ENCODE assay signal across 28 cellular contexts in the genomic region with DNA sequence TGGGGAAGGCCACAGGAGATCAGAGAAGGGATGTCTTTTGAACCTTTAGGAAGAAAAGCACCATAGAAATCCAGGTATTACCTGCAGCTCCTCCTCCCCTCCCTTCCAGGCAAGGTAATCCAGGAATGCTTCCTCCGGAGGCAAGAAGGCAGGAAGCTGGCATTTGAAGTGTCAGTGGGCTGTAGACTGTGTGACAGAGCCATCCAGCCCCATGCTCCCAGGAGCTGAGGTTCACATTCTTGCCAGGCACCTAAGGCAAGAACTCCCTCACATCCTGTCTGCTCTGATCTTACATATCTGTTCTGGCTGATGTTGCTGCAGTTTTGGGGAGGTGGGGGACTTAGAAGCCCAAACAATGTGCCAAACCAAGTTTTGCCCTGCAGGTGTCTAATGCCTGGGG. TPM values are rescaled to one million over a fixed set of nuclear protein-coding genes. Genes with fewer than 3 reads are reported as not detected.
A peak's percentile ranks its signal among the peaks of the same experiment; 100 is the strongest.
DNase-seq lines count a peak whose midpoint lies in the region; ATAC-seq, FAIRE-seq and TF ChIP-seq lines count a peak whose summit lies in the region.
"Had no signal": no experiment of that assay in that cellular context is flagged by ENCODE, and none has a peak within 500 bp of the region (broad histone marks: within the 10 kb centered on the region; RNA-seq: fewer than 3 reads in every experiment).

No MANE protein-coding gene starts in this region.

- H3K79me2 ChIP-seq in HepG2 (ENCODE audit: insufficient read depth, low read length) = no peaks in the 10 kb centered on the region

- no peak overlapping the region for H3K27ac Mint-ChIP-seq in WTC11
- H3K27ac Mint-ChIP-seq: activated CD8-positive, alpha-beta memory T cell treated with anti-CD3 and anti-CD28 coated beads, Interleukin-2, amount 10 ng/mL, durations not matched to agents 7 days and 5 days; IgD-negative memory B cell; naive B cell had no signal

- no peaks in the 10 kb centered on the region for H3K9me3 Mint-ChIP-seq in WTC11
- H3K9me3 Mint-ChIP-seq: IgD-negative memory B cell, naive B cell had no signal

- peaks cover 5% of the 10 kb centered on the region; the same call in 1 of the 2 replicates for H3K4me1 Mint-ChIP-seq in WTC11
- H3K4me1 Mint-ChIP-seq: IgD-negative memory B cell had no signal

- POLR2A ChIA-PET in WTC11 (lab: Charles Lee) (no interaction called here), HepG2 (lab: Yijun Ruan, JAX) (no interaction called here)

- TF ChIP-seq EP300 in HepG2 (IDR thresholded peaks at IDR 0.05; ENCODE audit: low read depth in 2 of 2, low read length in 2 of 2) (no peak), HepG2 (CRISPR knock-in tag; IDR thresholded peaks at IDR 0.05; ENCODE audit: borderline replicate concordance) (no peak), upper lobe of left lung (IDR thresholded peaks at IDR 0.05) (no peak)

- WGBS in HepG2 (ENCODE audit: low lambda C conversion rate) = no CpG with 5 or more reads among the region's 1 CpG
- WGBS in upper lobe of left lung, 2 donors = 62 to 78% methylated on average over 1 of the region's 1 CpG

- no peaks in the 10 kb centered on the region for H3K27me3 ChIP-seq in cardiac muscle cell
- H3K27me3 ChIP-seq in HepG2 (ENCODE audit: control insufficient read depth in 1 of 2, insufficient read depth in 2 of 2, low read length in 2 of 2) = peaks cover 2 to 7% of the 10 kb centered on the region in 2 experiments; a peak in 3 of 5 replicates
- H3K27me3 ChIP-seq in upper lobe of left lung = no peaks in the 10 kb centered on the region
- H3K27me3 ChIP-seq: SJCRH30 had no signal

- TF ChIP-seq CTCF in cardiac muscle cell (IDR thresholded peaks at IDR 0.05; ENCODE audit: low read depth, low read length) (no peak), WTC11 (IDR thresholded peaks at IDR 0.05) (no peak), HepG2 (CRISPR knock-in tag; IDR thresholded peaks at IDR 0.05) (no peak), upper lobe of left lung (IDR thresholded peaks at IDR 0.05) (no peak)

- DNase-seq in cardiac muscle cell (ENCODE audit: low read depth in 1 of 2, low spot score in 1 of 2) (no peak), Right ventricle myocardium inferior (ENCODE audit: missing footprints) (no peak), WTC11 (ENCODE audit: low spot score) (no peak), HepG2 (ENCODE audit: low spot score) (no peak), upper lobe of left lung (no peak), NCI-H1092 treated with DMSO at 0.1 percent for 48 hours (lab: John Stamatoyannopoulos, UW) (no peak), occipital lobe (lab: John Stamatoyannopoulos, UW) (no peak), NCI-H510A (lab: John Stamatoyannopoulos, UW) (no peak)
- DNase-seq: activated CD8-positive, alpha-beta memory T cell treated with anti-CD3 and anti-CD28 coated beads, Interleukin-2, amount 10 ng/mL, durations not matched to agents 7 days and 5 days; activated naive CD4-positive, alpha-beta T cell treated with Interleukin-2 at 50 U/mL for 16 hours; activated T-cell treated with anti-CD3 and anti-CD28 coated beads, Interleukin-2, amount 50 U/mL, for 48 hours; amygdala; DMS79 treated with DMSO at 0.1 percent for 48 hours; GDM1; midbrain; naive B cell; NCI-H82; SJCRH30; stimulated activated CD4-positive, alpha-beta T cell treated with anti-CD3 and anti-CD28 coated beads, Interleukin-4, amount 100 ng/mL, for 4 hours; T-helper 1 cell had no signal

- no peak for TF ChIP-seq RAD21 in HepG2 (CRISPR knock-in tag; IDR thresholded peaks at IDR 0.05)

- CTCF ChIA-PET in WTC11 (lab: Charles Lee) = interaction anchor here (1.1 to 3.2 kb wide), 3 partner anchors 19 to 46 kb away, joined by 4 to 21 read pairs (median 7); no protein-coding TSS in a partner anchor
- CTCF ChIA-PET in HepG2 (lab: Yijun Ruan, JAX; ENCODE audit: low intra/inter-chr PET ratio, low total read pairs) = no interaction called here

- H3K4me3 ChIP-seq in cardiac muscle cell (no peak overlapping the region), HepG2 (replicated peaks in 1 of 3; ENCODE audit: insufficient read depth in 1 of 3, low read depth in 2 of 3, low read length in 3 of 3) (no peak overlapping the region), upper lobe of left lung (no peak overlapping the region)
- H3K4me3 ChIP-seq: HAP-1, psoas muscle, SJCRH30 had no signal

- intact Hi-C loops in Right ventricle myocardium inferior (cut with DNase I) = no loop called here
- intact Hi-C loops in HepG2 (cut with micrococcal nuclease; ENCODE audit: unreplicated experiment) = loop anchor here (2.0 kb wide), 1 partner anchor 19 kb away; no protein-coding TSS in a partner anchor

- no peak overlapping the region for H3K4me3 Mint-ChIP-seq in WTC11
- H3K4me3 Mint-ChIP-seq: activated CD8-positive, alpha-beta memory T cell treated with anti-CD3 and anti-CD28 coated beads, Interleukin-2, amount 10 ng/mL, durations not matched to agents 7 days and 5 days; IgD-negative memory B cell; naive B cell had no signal

- H3K36me3 ChIP-seq in cardiac muscle cell (no peaks in the 10 kb centered on the region), HepG2 (replicated peaks in 1 of 2; ENCODE audit: control insufficient read depth in 1 of 2, insufficient read depth in 2 of 2, low read length in 2 of 2) (no peaks in the 10 kb centered on the region), upper lobe of left lung (no peaks in the 10 kb centered on the region)
- H3K36me3 ChIP-seq: HAP-1, SJCRH30 had no signal

- H3K4me1 ChIP-seq in cardiac muscle cell (ENCODE audit: low read depth) (peaks cover 44% of the 10 kb centered on the region), HepG2 (ENCODE audit: insufficient read depth, low read length) (peaks cover 32% of the 10 kb centered on the region), upper lobe of left lung (peaks cover 10 to 26% (median 16%) of the 10 kb centered on the region in 4 donors)
- H3K4me1 ChIP-seq: HAP-1 had no signal

- H3K9me3 ChIP-seq in cardiac muscle cell (ENCODE audit: low read depth) (no peaks in the 10 kb centered on the region), HepG2 (ENCODE audit: low read length) (no peaks in the 10 kb centered on the region), upper lobe of left lung (no peaks in the 10 kb centered on the region)
- H3K9me3 ChIP-seq: HAP-1, psoas muscle, SJCRH30 had no signal

- no peak overlapping the region for H3K4me2 ChIP-seq in HepG2 (ENCODE audit: low read depth, low read length)

- FAIRE-seq in HepG2 (lab: Jason Lieb, UNC) = no peak
- FAIRE-seq: bronchial epithelial cell, colon, endothelial cell of umbilical vein had no signal

- no peaks in the 10 kb centered on the region for H4K20me1 ChIP-seq in HepG2 (ENCODE audit: insufficient read depth, low read length)

- no peak overlapping the region for H2AFZ ChIP-seq in HepG2 (ENCODE audit: low read length)

- no peak for TF ChIP-seq POLR2A in HepG2 (IDR thresholded peaks at IDR 0.05; ENCODE audit: insufficient read depth in 1 of 2, low read depth in 2 of 2, low read length in 2 of 2)
- no peak for TF ChIP-seq POLR2A in upper lobe of left lung (IDR thresholded peaks at IDR 0.05)

- no peaks in the 10 kb centered on the region for H3K36me3 Mint-ChIP-seq in WTC11
- H3K36me3 Mint-ChIP-seq: activated CD8-positive, alpha-beta memory T cell treated with anti-CD3 and anti-CD28 coated beads, Interleukin-2, amount 10 ng/mL, durations not matched to agents 7 days and 5 days; IgD-negative memory B cell had no signal

- H3K27ac ChIP-seq in cardiac muscle cell = peak overlapping the region; percentile 77
- no peak overlapping the region for H3K27ac ChIP-seq in HepG2 (ENCODE audit: extremely low read length, insufficient read depth, low read length)
- H3K27ac ChIP-seq in upper lobe of left lung = peak overlapping the region in 3 of 4 donors; percentile 34 to 76 (median 58)
- H3K27ac ChIP-seq: psoas muscle, SJCRH30 had no signal

- H3K9ac ChIP-seq in HepG2 (ENCODE audit: insufficient read depth, low read depth, low read length) = no peak overlapping the region

- in situ Hi-C loops in HepG2 (cut with HindIII; ENCODE audit: extremely low pct_ligation_motif_present, low pct_unique_long_range_greater_than_20kb) = no loop called here

- no peak for ATAC-seq in Right ventricle myocardium inferior
- peak; percentile 52 for ATAC-seq in WTC11
- peak; percentile 19; the same call in 2 of the 3 replicates for ATAC-seq in HepG2
- no peak for ATAC-seq in upper lobe of left lung (ENCODE audit: low FRiP score in 2 of 2)
- ATAC-seq: activated CD8-positive, alpha-beta memory T cell treated with anti-CD3 and anti-CD28 coated beads, Interleukin-2, amount 10 ng/mL, durations not matched to agents 7 days and 5 days had no signal

- BruUV-seq in HepG2 (replicated peaks; lab: Mats Ljungman, UMichigan) = no TSS peak

- peaks cover 15% of the 10 kb centered on the region for H3K27me3 Mint-ChIP-seq in WTC11 (ENCODE audit: low read depth)

RNA-seq across cellular contexts. Expression of gene SCUBE3, which starts 27.8 kb away (rescaled TPM):
- total RNA-seq in cardiac muscle cell (74.9 and 78.7 TPM in 2 replicates), Right ventricle myocardium inferior (10.3 TPM), WTC11 (2021) (1.6 to 2.1 TPM (median 1.8 TPM) in 3 replicates), HepG2 (2016; rRNA removed; fragmentation: Illumina TruSeq; extraction: Trizol) (not detected in 2 replicates), upper lobe of left lung (1 to 10 TPM in 2 of 6 donors, under 1 TPM in 4; under 0.01 to 1.2 (median 0.48) TPM), occipital lobe (1.7 TPM)
- polyA plus RNA-seq in cardiac muscle cell (78.2 and 81.8 TPM in 2 replicates), HepG2 (2011; rRNA removed) (not detected in 2 replicates)
- not detected in 2 replicates for total RNA-seq in HepG2 (2016; cell fraction: cytosol; rRNA removed; fragmentation: Illumina TruSeq; extraction: Trizol; ENCODE audit: low read depth)
- not detected in 2 replicates for total RNA-seq in HepG2 (2016; cell fraction: insoluble cytoplasmic fraction; rRNA removed; fragmentation: Illumina TruSeq; extraction: Trizol)
- total RNA-seq in HepG2 (2016; cell fraction: membrane; rRNA removed; fragmentation: Illumina TruSeq; extraction: Trizol) = not detected in 2 replicates
- not detected in 2 replicates for total RNA-seq in HepG2 (2016; cell fraction: nucleus; rRNA removed; fragmentation: Illumina TruSeq; extraction: Trizol)
- not detected in 2 replicates for polyA plus RNA-seq in HepG2 (2011; cell fraction: cytosol; rRNA removed)
- polyA plus RNA-seq in HepG2 (2011; cell fraction: nucleus; rRNA removed) = not detected in 2 replicates
- 0.05 and 0.09 TPM in 2 replicates for polyA plus RNA-seq in HepG2 (2012)
- not detected in 2 replicates for polyA plus RNA-seq in HepG2 (2016; cell fraction: cytosol; fragmentation: Illumina TruSeq; extraction: Trizol; ENCODE audit: low read depth)
- polyA plus RNA-seq in HepG2 (2016; cell fraction: insoluble cytoplasmic fraction; fragmentation: Illumina TruSeq; extraction: Trizol; ENCODE audit: low read depth) = not detected in 2 replicates
- polyA plus RNA-seq in HepG2 (2016; cell fraction: membrane; fragmentation: Illumina TruSeq; extraction: Trizol; ENCODE audit: low read depth) = not detected in 2 replicates
- polyA plus RNA-seq in HepG2 (2016; cell fraction: nucleus; fragmentation: Illumina TruSeq; extraction: Trizol; ENCODE audit: insufficient read depth, low read depth) = not detected in 2 replicates
- not detected in 2 replicates for polyA minus RNA-seq in HepG2 (2011; rRNA and poly(A)+ RNA removed; ENCODE audit: low replicate concordance)
- polyA minus RNA-seq in HepG2 (2011; cell fraction: cytosol; rRNA and poly(A)+ RNA removed) = not detected in 2 replicates
- not detected in 2 replicates for polyA minus RNA-seq in HepG2 (2011; cell fraction: nucleus; rRNA and poly(A)+ RNA removed)
- total RNA-seq: bronchial epithelial cell had no signal

RNA-seq across cellular contexts. Expression of gene TCP11, which starts 44.8 kb away (rescaled TPM):
- total RNA-seq in cardiac muscle cell (0.27 TPM in 1 of 2 replicates, not detected in the other), Right ventricle myocardium inferior (not detected), WTC11 (2021) (not detected in 3 replicates), HepG2 (2016; rRNA removed; fragmentation: Illumina TruSeq; extraction: Trizol) (not detected in 2 replicates), upper lobe of left lung (under 1 TPM in 3 of 6 donors, not detected in 3; 0.30 to 0.89 (median 0.46) TPM), occipital lobe (0.31 TPM)
- polyA plus RNA-seq in cardiac muscle cell (0.54 TPM in 1 of 2 replicates, not detected in the other), HepG2 (2011; rRNA removed) (0.04 TPM in 1 of 2 replicates, not detected in the other)
- total RNA-seq in HepG2 (2016; cell fraction: cytosol; rRNA removed; fragmentation: Illumina TruSeq; extraction: Trizol; ENCODE audit: low read depth) = not detected in 2 replicates
- not detected in 2 replicates for total RNA-seq in HepG2 (2016; cell fraction: insoluble cytoplasmic fraction; rRNA removed; fragmentation: Illumina TruSeq; extraction: Trizol)
- total RNA-seq in HepG2 (2016; cell fraction: membrane; rRNA removed; fragmentation: Illumina TruSeq; extraction: Trizol) = not detected in 2 replicates
- total RNA-seq in HepG2 (2016; cell fraction: nucleus; rRNA removed; fragmentation: Illumina TruSeq; extraction: Trizol) = not detected in 2 replicates
- polyA plus RNA-seq in HepG2 (2011; cell fraction: cytosol; rRNA removed) = not detected in 2 replicates
- polyA plus RNA-seq in HepG2 (2011; cell fraction: nucleus; rRNA removed) = not detected in 2 replicates
- not detected in 2 replicates for polyA plus RNA-seq in HepG2 (2012)
- polyA plus RNA-seq in HepG2 (2016; cell fraction: cytosol; fragmentation: Illumina TruSeq; extraction: Trizol; ENCODE audit: low read depth) = not detected in 2 replicates
- polyA plus RNA-seq in HepG2 (2016; cell fraction: insoluble cytoplasmic fraction; fragmentation: Illumina TruSeq; extraction: Trizol; ENCODE audit: low read depth) = not detected in 2 replicates
- not detected in 2 replicates for polyA plus RNA-seq in HepG2 (2016; cell fraction: membrane; fragmentation: Illumina TruSeq; extraction: Trizol; ENCODE audit: low read depth)
- not detected in 2 replicates for polyA plus RNA-seq in HepG2 (2016; cell fraction: nucleus; fragmentation: Illumina TruSeq; extraction: Trizol; ENCODE audit: insufficient read depth, low read depth)
- polyA minus RNA-seq in HepG2 (2011; rRNA and poly(A)+ RNA removed; ENCODE audit: low replicate concordance) = not detected in 2 replicates
- polyA minus RNA-seq in HepG2 (2011; cell fraction: cytosol; rRNA and poly(A)+ RNA removed) = not detected in 2 replicates
- polyA minus RNA-seq in HepG2 (2011; cell fraction: nucleus; rRNA and poly(A)+ RNA removed) = not detected in 2 replicates
- total RNA-seq: A172; activated CD8-positive, alpha-beta memory T cell treated with anti-CD3 and anti-CD28 coated beads, Interleukin-2, amount 10 ng/mL, durations not matched to agents 7 days and 5 days; bronchial epithelial cell; endothelial cell of umbilical vein; psoas muscle; SJCRH30; subcutaneous adipose tissue had no signal
- polyA plus RNA-seq: IgD-negative memory B cell had no signal

Comparison
In these comparisons a context has a peak if more than half of its experiments do, and no peak if none do; other contexts are left out.
1. ATAC-seq: peak in WTC11 (single experiment) and HepG2 (single experiment); none in Right ventricle myocardium inferior (single experiment) and upper lobe of left lung (0 of 2).